In genomic region chr6:122832515-122833228, GRCh38 we compare ENCODE assay signal across 18 cellular contexts. TPM values are rescaled to one million over a fixed set of nuclear protein-coding genes. Genes with fewer than 3 reads are reported as not detected.
A peak's percentile ranks its signal among the peaks of the same experiment; 100 is the strongest.
DNase-seq lines count a peak whose midpoint lies in the region.
"Had no signal": no experiment of that assay in that cellular context is flagged by ENCODE, and none has a peak within 500 bp of the region (broad histone marks: within the 10 kb centered on the region; RNA-seq: fewer than 3 reads in every experiment).

No MANE protein-coding gene starts in this region.

- no peaks in the 10 kb centered on the region for H3K36me3 ChIP-seq in neuronal stem cell (replicated peaks in 1 of 2; ENCODE audit: control insufficient read depth in 2 of 2, insufficient read depth in 2 of 2, low read length in 2 of 2)
- H3K36me3 ChIP-seq: cardiac muscle cell, esophagus muscularis mucosa, spleen had no signal

- H3K9ac ChIP-seq in neuronal stem cell (ENCODE audit: low read depth, low read length, poor library complexity), result no peak overlapping the region

- H2BK5ac ChIP-seq in neuronal stem cell (ENCODE audit: low read length), result no peak overlapping the region

- no peak overlapping the region for H2BK120ac ChIP-seq in neuronal stem cell (ENCODE audit: low read depth, low read length)

- peak; percentile 3 for DNase-seq in NCI-H510A treated with DMSO at 0.1 percent for 48 hours (lab: John Stamatoyannopoulos, UW)
- DNase-seq in NCI-H510A (lab: John Stamatoyannopoulos, UW), result no peak
- peak; percentile 80 for DNase-seq in NCI-H524 treated with DMSO at 0.1 percent for 48 hours (lab: John Stamatoyannopoulos, UW)
- DNase-seq in neuronal stem cell (ENCODE audit: low spot score), result no peak
- no peak for DNase-seq in NCI-H1694 treated with DMSO at 0.1 percent for 48 hours (lab: John Stamatoyannopoulos, UW)
- no peak for DNase-seq in NCI-H2107 (lab: John Stamatoyannopoulos, UW)
- no peak for DNase-seq in SHP77 treated with DMSO at 0.1 percent for 48 hours (lab: John Stamatoyannopoulos, UW)
- DNase-seq: activated CD4-positive, alpha-beta T cell treated with anti-CD3 and anti-CD28 coated beads, Interleukin-2, amount 10 ng/mL, durations not matched to agents 7 days and 5 days; activated CD8-positive, alpha-beta memory T cell treated with anti-CD3 and anti-CD28 coated beads, Interleukin-2, amount 50 U/mL, for 4 hours; activated effector memory CD4-positive, alpha-beta T cell treated with Interleukin-2 at 50 U/mL for 16 hours; KBM-7; left ventricle myocardium superior; MV-4-11; NCI-H2081; spleen had no signal

- H3K27ac ChIP-seq in cingulate gyrus (ENCODE audit: low read depth, low read length) (peak overlapping the region; percentile 87), neuronal stem cell (replicated peaks; ENCODE audit: low read length) (peak overlapping the region; percentile 66)
- H3K27ac ChIP-seq: cardiac muscle cell, esophagus muscularis mucosa, spleen had no signal

- H2BK12ac ChIP-seq in neuronal stem cell (ENCODE audit: low read length), result no peak overlapping the region

- no peaks in the 10 kb centered on the region for H3K79me1 ChIP-seq in neuronal stem cell (ENCODE audit: low read depth, low read length)

- no peak overlapping the region for H4K8ac ChIP-seq in neuronal stem cell (ENCODE audit: low read depth, low read length)

- no peaks in the 10 kb centered on the region for H3K27me3 ChIP-seq in neuronal stem cell (ENCODE audit: control insufficient read depth in 3 of 3, insufficient read depth in 3 of 3, low read depth in 1 of 3, low read length in 3 of 3)
- H3K27me3 ChIP-seq: cardiac muscle cell had no signal

- no peak overlapping the region for H3K4me2 ChIP-seq in neuronal stem cell (ENCODE audit: insufficient read depth, low read length, poor library complexity, severe bottlenecking)

- peaks cover 0 to 6% of the 10 kb centered on the region in 2 donors for H3K4me1 ChIP-seq in neuronal stem cell (ENCODE audit: control insufficient read depth in 2 of 2, insufficient read depth in 1 of 2, low read depth in 1 of 2, low read length in 2 of 2)
- H3K4me1 ChIP-seq: esophagus muscularis mucosa, spleen had no signal

- no CpG with 5 or more reads among the region's 4 CpGs for WGBS in neuronal stem cell (ENCODE audit: extremely low coverage in 2 of 2, insufficient read length in 2 of 2, insufficient replicate concordance in 1 of 2), 2 donors

- H3K9me3 ChIP-seq in neuronal stem cell (replicated peaks in 1 of 2; ENCODE audit: control insufficient read depth in 2 of 2, insufficient read depth in 1 of 2, low read depth in 1 of 2, low read length in 2 of 2), result no peaks in the 10 kb centered on the region
- H3K9me3 ChIP-seq: esophagus muscularis mucosa, spleen had no signal

- H3K4me3 ChIP-seq in neuronal stem cell (ENCODE audit: low read length in 2 of 2), result peak overlapping the region in 1 of 2 donors; percentile 68
- H3K4me3 ChIP-seq: cardiac muscle cell, esophagus muscularis mucosa, spleen had no signal

- H3K23ac ChIP-seq in neuronal stem cell (ENCODE audit: low read depth, low read length, poor library complexity), result no peak overlapping the region

- no peak overlapping the region for H2AK5ac ChIP-seq in neuronal stem cell (ENCODE audit: low read depth, low read length)

- H2BK15ac ChIP-seq in neuronal stem cell (ENCODE audit: low read length), result no peak overlapping the region

- peak overlapping the region; percentile 77 for H2AFZ ChIP-seq in neuronal stem cell (ENCODE audit: low read length)

- no peak overlapping the region for H3K4ac ChIP-seq in neuronal stem cell (ENCODE audit: low read length)

- no peak overlapping the region for H4K91ac ChIP-seq in neuronal stem cell (ENCODE audit: low read depth, low read length, poor library complexity)

- no peak overlapping the region for H3K18ac ChIP-seq in neuronal stem cell (ENCODE audit: low read length)

- no peak overlapping the region for H3K14ac ChIP-seq in neuronal stem cell (ENCODE audit: low read length)

RNA-seq across cellular contexts. Expression of gene SMPDL3A, which starts 43.6 kb away (rescaled TPM):
- polyA plus RNA-seq in neuronal stem cell (2013, experiment 1 of 2), result 2.0 TPM
- polyA plus RNA-seq in neuronal stem cell (2013, experiment 2 of 2), result 2.1 TPM

RNA-seq across cellular contexts. Expression of gene FABP7, which starts 53.2 kb away (rescaled TPM):
- 373 TPM for polyA plus RNA-seq in neuronal stem cell (2013, experiment 1 of 2)
- 373 TPM for polyA plus RNA-seq in neuronal stem cell (2013, experiment 2 of 2)

Comparison
In these comparisons a context has a peak if more than half of its experiments do, and no peak if none do; other contexts are left out.
1. DNase-seq: peak in NCI-H510A treated with DMSO at 0.1 percent for 48 hours (single experiment) and NCI-H524 treated with DMSO at 0.1 percent for 48 hours (single experiment); none in NCI-H510A (single experiment), neuronal stem cell (single experiment), NCI-H1694 treated with DMSO at 0.1 percent for 48 hours (single experiment), NCI-H2107 (single experiment) and SHP77 treated with DMSO at 0.1 percent for 48 hours (single experiment).